In the genomic region with DNA sequence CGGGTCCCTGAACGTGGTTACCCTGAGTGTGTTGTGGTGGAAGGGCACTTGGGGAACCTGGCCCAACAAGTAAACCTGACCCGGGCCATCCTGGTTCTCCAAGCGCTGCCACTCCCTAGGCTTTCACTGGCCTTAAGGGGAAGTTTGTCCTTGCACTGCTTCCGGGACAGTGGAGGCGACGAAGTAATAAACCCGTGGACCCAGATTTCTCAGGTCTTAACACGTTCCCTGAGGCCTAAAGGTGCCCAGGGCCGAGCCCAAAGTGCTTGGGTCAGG, we compare ENCODE assay signal across 8 cellular contexts. TPM values are rescaled to one million over a fixed set of nuclear protein-coding genes. Genes with fewer than 3 reads are reported as not detected.
DNase-seq lines count a peak whose midpoint lies in the region; ATAC-seq and TF ChIP-seq lines count a peak whose summit lies in the region.

No MANE protein-coding gene starts in this region.

- CTCF ChIA-PET in CD4-positive, alpha-beta memory T cell (lab: Charles Lee; ENCODE audit: partially characterized antibody), result interaction anchor here (1.4 to 2.7 kb wide), 4 partner anchors 15 to 57 kb away, joined by 4 to 8 read pairs (median 6); partner anchors contain the start of gene ATP6V0B

- H3K27me3 ChIP-seq in CD4-positive, alpha-beta memory T cell (ENCODE audit: insufficient read depth, low read length), result no peaks in the 10 kb centered on the region
- no peaks in the 10 kb centered on the region for H3K27me3 ChIP-seq in Karpas-422 (ENCODE audit: low read length)
- H3K27me3 ChIP-seq in ectodermal cell (ENCODE audit: control insufficient read depth, insufficient read depth, low read length, poor library complexity, severe bottlenecking), result peaks cover 5% of the 10 kb centered on the region

- no peak for ATAC-seq in activated CD4-positive, CD25-positive, alpha-beta regulatory T cell treated with anti-CD3 and anti-CD28 coated beads, Interleukin-2, amount 50 U/mL, for 24 hours
- ATAC-seq in GM19328 (IDR thresholded peaks at IDR 0.05; ENCODE audit: unreplicated experiment), result no peak
- no peak for ATAC-seq in HG02870 (IDR thresholded peaks at IDR 0.05; ENCODE audit: unreplicated experiment)

- DNase-seq in CD4-positive, alpha-beta memory T cell, result no peak
- DNase-seq in Karpas-422, result no peak
- DNase-seq in neural crest cell (ENCODE audit: low read depth, low spot score), result no peak
- DNase-seq in stimulated activated CD4-positive, alpha-beta T cell treated with anti-CD3 and anti-CD28 coated beads, Interleukin-4, amount 100 ng/mL, for 4 hours, result no peak

- H3K36me3 Mint-ChIP-seq in CD4-positive, alpha-beta memory T cell, result peaks cover 0 to 4% of the 10 kb centered on the region in 2 donors
- H3K36me3 Mint-ChIP-seq in neural crest cell (ENCODE audit: low read depth), result no peaks in the 10 kb centered on the region

- H4K20me1 ChIP-seq in Karpas-422 (ENCODE audit: insufficient read depth, low read depth, low read length), result no peaks in the 10 kb centered on the region

- peak overlapping the region; percentile 92 to 98 (median 94) for H3K4me3 Mint-ChIP-seq in CD4-positive, alpha-beta memory T cell
- peak overlapping the region; percentile 90 for H3K4me3 Mint-ChIP-seq in neural crest cell

- no peaks in the 10 kb centered on the region for H3K9me2 ChIP-seq in Karpas-422 (replicated peaks; ENCODE audit: insufficient read depth, low read length)

- H3K27ac Mint-ChIP-seq in CD4-positive, alpha-beta memory T cell, result peak overlapping the region in 6 of 7 donors; percentile 71 to 95 (median 92)
- H3K27ac Mint-ChIP-seq in neural crest cell (ENCODE audit: unreplicated experiment), result no peak overlapping the region

- POLR2A ChIA-PET in CD4-positive, alpha-beta memory T cell (lab: Charles Lee; ENCODE audit: partially characterized antibody), result interaction anchor here (0.9 to 2.6 kb wide), 4 partner anchors 16 to 44 kb away, joined by 3 to 15 read pairs (median 6); partner anchors contain the start of genes ATP6V0B, DPH2 and IPO13

- H3K9me3 ChIP-seq in CD4-positive, alpha-beta memory T cell (ENCODE audit: control insufficient read depth in 1 of 2, low read length in 2 of 2), result no peaks in the 10 kb centered on the region
- no peaks in the 10 kb centered on the region for H3K9me3 ChIP-seq in Karpas-422 (ENCODE audit: low read length)
- no peaks in the 10 kb centered on the region for H3K9me3 ChIP-seq in ectodermal cell (ENCODE audit: control insufficient read depth, low read length)

- peak overlapping the region; percentile 46 to 74 for H3K4me3 ChIP-seq in CD4-positive, alpha-beta memory T cell (ENCODE audit: low read length in 2 of 2)
- H3K4me3 ChIP-seq in Karpas-422 (ENCODE audit: low read length) (peak overlapping the region; percentile 85), ectodermal cell (ENCODE audit: insufficient read depth, low read depth, low read length) (peak overlapping the region; percentile 39)

- TF ChIP-seq CTCF in neural crest cell (conservative IDR thresholded peaks at IDR 0.05), result no peak

- H3K27me3 Mint-ChIP-seq in CD4-positive, alpha-beta memory T cell, result no peaks in the 10 kb centered on the region
- peaks cover 4% of the 10 kb centered on the region for H3K27me3 Mint-ChIP-seq in neural crest cell (ENCODE audit: low read depth)

- H3K9me3 Mint-ChIP-seq in CD4-positive, alpha-beta memory T cell, result peaks cover 0 to 2% (median 0%) of the 10 kb centered on the region in 8 donors
- H3K9me3 Mint-ChIP-seq in neural crest cell, result no peaks in the 10 kb centered on the region

- peaks cover 5 to 21% (median 14%) of the 10 kb centered on the region in 4 donors for H3K4me1 Mint-ChIP-seq in CD4-positive, alpha-beta memory T cell
- H3K4me1 Mint-ChIP-seq in neural crest cell, result peaks cover 17% of the 10 kb centered on the region

- intact Hi-C loops in CD4-positive, alpha-beta memory T cell (cut with micrococcal nuclease), result loop anchor here (1.0 kb wide), 3 partner anchors 16 to 45 kb away; partner anchors contain the start of gene IPO13

- H3K9ac ChIP-seq in Karpas-422 (ENCODE audit: low read length), result peak overlapping the region; percentile 79

- WGBS in ectodermal cell, 2 experiments, result 6% methylated on average over 10 of the region's 10 CpGs

- no peaks in the 10 kb centered on the region for H3K36me3 ChIP-seq in CD4-positive, alpha-beta memory T cell (ENCODE audit: insufficient read depth, low read length)
- no peaks in the 10 kb centered on the region for H3K36me3 ChIP-seq in Karpas-422 (ENCODE audit: insufficient read depth, low read length)
- no peaks in the 10 kb centered on the region for H3K36me3 ChIP-seq in ectodermal cell (ENCODE audit: control insufficient read depth, insufficient read depth, low read length)

- H2AFZ ChIP-seq in Karpas-422 (ENCODE audit: low read length), result peak overlapping the region; percentile 77; the same call in 1 of the 2 replicates

- H3K27ac ChIP-seq in CD4-positive, alpha-beta memory T cell (ENCODE audit: low read depth, low read length), result peak overlapping the region; percentile 70
- H3K27ac ChIP-seq in Karpas-422 (ENCODE audit: low read length) (peak overlapping the region; percentile 81), ectodermal cell (ENCODE audit: insufficient read depth, low read depth, low read length, poor library complexity, severe bottlenecking) (no peak overlapping the region)

- H3K79me2 ChIP-seq in Karpas-422 (ENCODE audit: low read length), result peaks cover 3% of the 10 kb centered on the region; the same call in 1 of the 2 replicates

- peaks cover 14% of the 10 kb centered on the region for H3K4me1 ChIP-seq in CD4-positive, alpha-beta memory T cell (ENCODE audit: insufficient read depth, low read length)
- peaks cover 48% of the 10 kb centered on the region for H3K4me1 ChIP-seq in Karpas-422 (ENCODE audit: low read length)
- peaks cover 9% of the 10 kb centered on the region for H3K4me1 ChIP-seq in ectodermal cell (ENCODE audit: control insufficient read depth, insufficient read depth, low read length)

- peak overlapping the region; percentile 83 for H3K4me2 ChIP-seq in Karpas-422 (ENCODE audit: low read depth, low read length, poor library complexity, severe bottlenecking)

RNA-seq across cellular contexts. Expression of gene CCDC24, which starts 0.3 kb away (rescaled TPM):
- 1 to 10 TPM; 1.5 to 1.9 TPM for total RNA-seq in CD4-positive, alpha-beta memory T cell
- 1 to 10 TPM; 1.1 to 1.4 TPM for polyA plus RNA-seq in CD4-positive, alpha-beta memory T cell
- 28.1 and 34.7 TPM in 2 replicates for total RNA-seq in Karpas-422 (2014; rRNA removed; shearing (Covaris generic); ENCODE audit: low replicate concordance)
- 12.6 TPM for polyA plus RNA-seq in ectodermal cell (2013, experiment 1 of 4)
- polyA plus RNA-seq in ectodermal cell (2013, experiment 2 of 4), result 10.5 TPM
- polyA plus RNA-seq in ectodermal cell (2013, experiment 3 of 4), result 9.8 TPM
- 9.5 TPM for polyA plus RNA-seq in ectodermal cell (2013, experiment 4 of 4)
- 4.9 and 5.5 TPM in 2 replicates for total RNA-seq in neural crest cell

RNA-seq across cellular contexts. Expression of gene B4GALT2, which starts 12.1 kb away (rescaled TPM):
- total RNA-seq in CD4-positive, alpha-beta memory T cell, result 1 to 10 TPM in 1 of 2 experiments, under 1 TPM in 1; 0.58 to 2.1 TPM
- 1 to 10 TPM in 1 of 2 donors, under 1 TPM in 1; 0.26 to 1.5 TPM for polyA plus RNA-seq in CD4-positive, alpha-beta memory T cell
- total RNA-seq in Karpas-422 (2014; rRNA removed; shearing (Covaris generic); ENCODE audit: low replicate concordance), result 42.9 and 68.7 TPM in 2 replicates
- polyA plus RNA-seq in ectodermal cell (2013, experiment 1 of 4), result 82.7 TPM
- 77.3 TPM for polyA plus RNA-seq in ectodermal cell (2013, experiment 2 of 4)
- polyA plus RNA-seq in ectodermal cell (2013, experiment 3 of 4), result 72.0 TPM
- polyA plus RNA-seq in ectodermal cell (2013, experiment 4 of 4), result 78.7 TPM
- 88.7 and 91.8 TPM in 2 replicates for total RNA-seq in neural crest cell

RNA-seq across cellular contexts. Expression of gene ATP6V0B, which starts 16.4 kb away (rescaled TPM):
- total RNA-seq in CD4-positive, alpha-beta memory T cell, result 10 to 100 TPM; 59.8 to 73.9 TPM
- 100 to 1,000 TPM; 186 to 310 TPM for polyA plus RNA-seq in CD4-positive, alpha-beta memory T cell
- 386 and 447 TPM in 2 replicates for total RNA-seq in Karpas-422 (2014; rRNA removed; shearing (Covaris generic); ENCODE audit: low replicate concordance)
- polyA plus RNA-seq in ectodermal cell (2013, experiment 1 of 4), result 70.0 TPM
- polyA plus RNA-seq in ectodermal cell (2013, experiment 2 of 4), result 73.6 TPM
- polyA plus RNA-seq in ectodermal cell (2013, experiment 3 of 4), result 83.4 TPM
- 99.4 TPM for polyA plus RNA-seq in ectodermal cell (2013, experiment 4 of 4)
- 125 and 129 TPM in 2 replicates for total RNA-seq in neural crest cell

RNA-seq across cellular contexts. Expression of gene DPH2, which starts 21.3 kb away (rescaled TPM):
- total RNA-seq in CD4-positive, alpha-beta memory T cell, result 10 to 100 TPM; 25.5 to 28.5 TPM
- 10 to 100 TPM; 29.1 to 33.1 TPM for polyA plus RNA-seq in CD4-positive, alpha-beta memory T cell
- total RNA-seq in Karpas-422 (2014; rRNA removed; shearing (Covaris generic); ENCODE audit: low replicate concordance), result 42.2 and 44.4 TPM in 2 replicates
- polyA plus RNA-seq in ectodermal cell (2013, experiment 1 of 4), result 34.3 TPM
- polyA plus RNA-seq in ectodermal cell (2013, experiment 2 of 4), result 34.3 TPM
- 23.1 TPM for polyA plus RNA-seq in ectodermal cell (2013, experiment 3 of 4)
- polyA plus RNA-seq in ectodermal cell (2013, experiment 4 of 4), result 28.4 TPM
- 32.7 and 34.4 TPM in 2 replicates for total RNA-seq in neural crest cell

RNA-seq across cellular contexts. Expression of gene SLC6A9, which starts 40.1 kb away (rescaled TPM):
- total RNA-seq in CD4-positive, alpha-beta memory T cell, result under 1 TPM; 0.75 to 0.84 TPM
- not detected for polyA plus RNA-seq in CD4-positive, alpha-beta memory T cell
- total RNA-seq in Karpas-422 (2014; rRNA removed; shearing (Covaris generic); ENCODE audit: low replicate concordance), result 7.0 and 7.9 TPM in 2 replicates
- polyA plus RNA-seq in ectodermal cell (2013, experiment 1 of 4), result 22.3 TPM
- 25.4 TPM for polyA plus RNA-seq in ectodermal cell (2013, experiment 2 of 4)
- 21.0 TPM for polyA plus RNA-seq in ectodermal cell (2013, experiment 3 of 4)
- polyA plus RNA-seq in ectodermal cell (2013, experiment 4 of 4), result 23.5 TPM
- 20.9 and 22.8 TPM in 2 replicates for total RNA-seq in neural crest cell

Comparison
In these comparisons a context has a peak if more than half of its experiments do, and no peak if none do; other contexts are left out.
1. RNA of gene B4GALT2, which starts 12.1 kb away (total RNA-seq): 88.7 to 91.8 TPM in neural crest cell and 42.9 to 68.7 TPM in Karpas-422; 0.58 to 2.1 TPM in CD4-positive, alpha-beta memory T cell; every median in the first group is over 10 times any median in the second.
2. Peak in every context shown above with its lines, with median percentiles within 50 percentile points of each other: H3K4me3 ChIP-seq.